20 cellular contexts compared by ENCODE assay signal in the genomic region with DNA sequence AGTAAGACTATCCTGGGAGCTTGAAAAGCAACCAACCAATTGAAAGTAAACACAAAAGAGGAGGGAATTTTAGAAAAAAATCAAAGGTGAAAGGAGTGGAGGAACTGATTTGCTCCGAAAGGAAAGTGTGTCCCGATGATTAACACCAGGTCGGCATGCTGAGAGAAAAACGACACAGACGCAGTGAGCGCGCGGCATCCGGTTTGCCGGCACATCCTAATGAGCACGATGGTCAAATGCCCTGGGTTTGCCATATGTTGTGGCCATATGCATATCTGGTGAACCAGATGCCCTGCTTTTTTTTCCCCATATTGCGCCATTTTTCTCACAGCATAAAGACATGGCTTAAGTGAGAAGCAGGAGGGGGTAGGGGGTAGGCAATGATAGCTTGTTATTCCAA.
DNase-seq lines count a peak whose midpoint lies in the region; TF ChIP-seq lines count a peak whose summit lies in the region.
"Had no signal": no experiment of that assay in that cellular context is flagged by ENCODE, and none has a peak within 500 bp of the region (broad histone marks: within the 10 kb centered on the region; RNA-seq: fewer than 3 reads in every experiment).

No MANE protein-coding gene starts in this region.

- H3K27ac ChIP-seq in mesenchymal stem cell (ENCODE audit: low read length, poor library complexity, severe bottlenecking), result no peak overlapping the region
- H3K27ac ChIP-seq in endodermal cell (ENCODE audit: low read depth, low read length), result no peak overlapping the region
- H3K27ac ChIP-seq: 22Rv1, BLaER1, C4-2B, GM23248 had no signal

- 95% methylated on average over 11 of the region's 12 CpGs for WGBS in mesenchymal stem cell
- 96% methylated on average over 7 to 12 of the region's 12 CpGs for WGBS in endodermal cell (ENCODE audit: insufficient coverage in 1 of 2, insufficient read length in 1 of 2), 2 experiments

- H3K36me3 Mint-ChIP-seq in endodermal cell (ENCODE audit: low read depth), result no peaks in the 10 kb centered on the region
- H3K36me3 Mint-ChIP-seq: CD4-positive, CD25-positive, alpha-beta regulatory T cell; CD8-positive, alpha-beta T cell had no signal

- H3K4me3 ChIP-seq in mesenchymal stem cell (ENCODE audit: insufficient read depth in 1 of 2, low read depth in 1 of 2, low read length in 2 of 2) (no peak overlapping the region), endodermal cell (ENCODE audit: low read length) (no peak overlapping the region)
- H3K4me3 ChIP-seq: BLaER1, GM23248 had no signal

- no peaks in the 10 kb centered on the region for H3K79me1 ChIP-seq in mesenchymal stem cell (replicated peaks; ENCODE audit: low read length, poor library complexity, severe bottlenecking)

- no peak overlapping the region for H3K4me2 ChIP-seq in mesenchymal stem cell (ENCODE audit: low read length, poor library complexity, severe bottlenecking)
- H3K4me2 ChIP-seq: BLaER1 had no signal

- H3K9ac ChIP-seq in mesenchymal stem cell (ENCODE audit: low read length) (no peak overlapping the region), endodermal cell (ENCODE audit: extremely low read depth, low read length, poor library complexity, severe bottlenecking) (no peak overlapping the region)
- H3K9ac ChIP-seq: BLaER1, GM23248 had no signal

- peaks cover 10% of the 10 kb centered on the region for H3K4me1 Mint-ChIP-seq in endodermal cell
- H3K4me1 Mint-ChIP-seq: CD4-positive, CD25-positive, alpha-beta regulatory T cell had no signal

- H3K4me1 ChIP-seq in mesenchymal stem cell (ENCODE audit: control insufficient read depth, insufficient read depth, low read depth, low read length) (no peaks in the 10 kb centered on the region), endodermal cell (ENCODE audit: control insufficient read depth, insufficient read depth, low read length) (no peaks in the 10 kb centered on the region)
- H3K4me1 ChIP-seq: Caco-2 had no signal

- TF ChIP-seq CTCF in endodermal cell (conservative IDR thresholded peaks at IDR 0.05), result no peak

- no peak overlapping the region for H2AK5ac ChIP-seq in mesenchymal stem cell (ENCODE audit: low read length, severe bottlenecking)

- H2BK120ac ChIP-seq in mesenchymal stem cell (ENCODE audit: low read depth, low read length), result no peak overlapping the region

- no peak overlapping the region for H4K91ac ChIP-seq in mesenchymal stem cell (ENCODE audit: low read length)

- DNase-seq in NCI-H82 (lab: John Stamatoyannopoulos, UW) (peak; percentile 39), NCI-H82 treated with DMSO at 0.1 percent for 48 hours (lab: John Stamatoyannopoulos, UW; ENCODE audit: unreplicated experiment) (no peak), NCI-H2171 treated with DMSO at 0.1 percent for 48 hours (lab: John Stamatoyannopoulos, UW) (peak; percentile 86), cerebellar cortex (ENCODE audit: low spot score) (peak; percentile 1), mesenchymal stem cell (no peak), KG1 (lab: John Stamatoyannopoulos, UW) (no peak), endodermal cell (no peak)
- DNase-seq: Caco-2; CD4-positive, CD25-positive, alpha-beta regulatory T cell; CD8-positive, alpha-beta T cell; DMS153; DND-41; EL; GF-D8; GM23248; H7 had no signal

- no peak overlapping the region for H2BK12ac ChIP-seq in mesenchymal stem cell (ENCODE audit: low read length in 2 of 2)

- no peak overlapping the region for H3K4me3 Mint-ChIP-seq in endodermal cell
- H3K4me3 Mint-ChIP-seq: B cell; CD4-positive, CD25-positive, alpha-beta regulatory T cell; CD8-positive, alpha-beta T cell had no signal

- H2AFZ ChIP-seq in mesenchymal stem cell (ENCODE audit: low read depth, low read length), result no peak overlapping the region
- H2AFZ ChIP-seq: GM23248 had no signal

- H3K9me3 ChIP-seq in mesenchymal stem cell (ENCODE audit: control insufficient read depth, low read length) (no peaks in the 10 kb centered on the region), endodermal cell (ENCODE audit: control insufficient read depth, low read length) (no peaks in the 10 kb centered on the region)
- H3K9me3 ChIP-seq: BLaER1, Caco-2 had no signal

- H2BK15ac ChIP-seq in mesenchymal stem cell (ENCODE audit: low read depth, poor library complexity, severe bottlenecking), result no peak overlapping the region

- H3K27ac Mint-ChIP-seq in endodermal cell, result no peak overlapping the region
- H3K27ac Mint-ChIP-seq: B cell; CD4-positive, CD25-positive, alpha-beta regulatory T cell; CD8-positive, alpha-beta T cell had no signal

- no peaks in the 10 kb centered on the region for H3K27me3 ChIP-seq in mesenchymal stem cell (ENCODE audit: control insufficient read depth in 1 of 2, insufficient read depth in 1 of 2, low read length in 2 of 2)
- no peaks in the 10 kb centered on the region for H3K27me3 ChIP-seq in endodermal cell (ENCODE audit: control insufficient read depth, insufficient read depth, low read length, poor library complexity, severe bottlenecking)
- H3K27me3 ChIP-seq: BLaER1 had no signal

- H3K9me3 Mint-ChIP-seq in endodermal cell, result no peaks in the 10 kb centered on the region

- no peak overlapping the region for H3K4ac ChIP-seq in mesenchymal stem cell (ENCODE audit: low read depth in 1 of 2, low read length in 2 of 2)

- no peaks in the 10 kb centered on the region for H3K36me3 ChIP-seq in mesenchymal stem cell (ENCODE audit: control insufficient read depth in 1 of 2, insufficient read depth in 2 of 2, low read depth in 1 of 2, low read length in 2 of 2)
- no peaks in the 10 kb centered on the region for H3K36me3 ChIP-seq in endodermal cell (ENCODE audit: control insufficient read depth, insufficient read depth, low read length)
- H3K36me3 ChIP-seq: BLaER1 had no signal

- no peak overlapping the region for H4K8ac ChIP-seq in mesenchymal stem cell (ENCODE audit: low read length)

- no peak overlapping the region for H3K23ac ChIP-seq in mesenchymal stem cell (ENCODE audit: low read length in 2 of 2)

- H3K14ac ChIP-seq in mesenchymal stem cell (ENCODE audit: low read length in 2 of 2), result no peak overlapping the region

- H2BK5ac ChIP-seq in mesenchymal stem cell (ENCODE audit: low read depth, low read length, poor library complexity, severe bottlenecking), result no peak overlapping the region

- H3K27me3 Mint-ChIP-seq in endodermal cell (ENCODE audit: insufficient read depth), result no peaks in the 10 kb centered on the region
- H3K27me3 Mint-ChIP-seq: CD4-positive, CD25-positive, alpha-beta regulatory T cell had no signal

- no peak overlapping the region for H3K18ac ChIP-seq in mesenchymal stem cell (ENCODE audit: low read depth in 1 of 2, low read length in 2 of 2)

Comparison
In these comparisons a context has a peak if more than half of its experiments do, and no peak if none do; other contexts are left out.
1. DNase-seq: peak in NCI-H82 (single experiment), NCI-H2171 treated with DMSO at 0.1 percent for 48 hours (single experiment) and cerebellar cortex (single experiment); none in NCI-H82 treated with DMSO at 0.1 percent for 48 hours (single experiment), mesenchymal stem cell (single experiment), KG1 (single experiment) and endodermal cell (single experiment).